ENCODE assay signal across 1 cellular context in genomic region chr2:240112914-240113690, GRCh38.
TF ChIP-seq lines count a peak whose summit lies in the region.

No MANE protein-coding gene starts in this region.

TF ChIP-seq in H1, 55 proteins besides CTCF, POLR2A, EP300 and RAD21:
- no peak for TF ChIP-seq ZNF274 (IDR thresholded peaks at IDR 0.05; ENCODE audit: borderline replicate concordance, extremely low read depth, low read length)
- no peak for TF ChIP-seq GABPA (IDR thresholded peaks at IDR 0.05; ENCODE audit: borderline replicate concordance, insufficient read depth, low read length)
- no peak for TF ChIP-seq ATF3 (IDR thresholded peaks at IDR 0.05; ENCODE audit: insufficient read depth, low read depth, low read length)
- no peak for TF ChIP-seq PHF8 (conservative IDR thresholded peaks at IDR 0.05; ENCODE audit: low read depth, low read length)
- TF ChIP-seq YY1 (IDR thresholded peaks at IDR 0.05; ENCODE audit: low read depth, low read length): no peak
- no peak for TF ChIP-seq SRF (IDR thresholded peaks at IDR 0.05; ENCODE audit: low read depth, low read length)
- TF ChIP-seq TAF1 (IDR thresholded peaks at IDR 0.05; ENCODE audit: low read depth, low read length): no peak
- TF ChIP-seq FOSL1 (IDR thresholded peaks at IDR 0.05; ENCODE audit: insufficient read depth, low read depth, low read length): no peak
- no peak for TF ChIP-seq RNF2 (IDR thresholded peaks at IDR 0.05; ENCODE audit: borderline replicate concordance, low read depth, low read length, missing control alignments, poor library complexity, severe bottlenecking)
- no peak for TF ChIP-seq SIRT6 (IDR thresholded peaks at IDR 0.05; ENCODE audit: low read length)
- TF ChIP-seq ATF2 (IDR thresholded peaks at IDR 0.05; ENCODE audit: low read length): no peak
- no peak for TF ChIP-seq BRCA1 (IDR thresholded peaks at IDR 0.05; ENCODE audit: low read depth, low read length)
